ENCODE assay signal across 20 cellular contexts in the genomic region with DNA sequence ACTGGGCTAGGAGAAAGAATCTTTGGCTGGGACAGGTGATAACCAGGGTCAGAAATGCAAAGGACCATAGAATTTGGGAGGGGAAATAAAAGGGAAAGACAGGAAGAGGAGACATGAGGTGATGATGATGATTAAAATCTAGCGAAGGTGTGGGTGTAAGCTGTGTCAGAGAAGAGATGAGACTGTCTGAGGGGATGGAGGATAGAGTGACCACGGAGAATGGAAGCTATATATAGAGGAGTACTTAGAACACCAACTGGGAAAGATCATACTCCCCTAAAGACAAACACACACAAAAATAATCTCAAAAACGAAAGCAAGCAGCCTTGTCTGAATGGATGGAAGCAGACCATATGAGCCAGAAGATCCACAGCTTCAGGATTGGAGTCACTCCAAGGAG.
"Had no signal": no experiment of that assay in that cellular context is flagged by ENCODE, and none has a peak within 500 bp of the region (broad histone marks: within the 10 kb centered on the region; RNA-seq: fewer than 3 reads in every experiment).

No MANE protein-coding gene starts in this region.

- H3K27me3 ChIP-seq: esophagus muscularis mucosa, gastrocnemius medialis, heart right ventricle, neural progenitor cell, ovary, right atrium auricular region, sigmoid colon had no signal

- H3K4me1 Mint-ChIP-seq: natural killer cell had no signal

- H3K4me2 ChIP-seq: neural progenitor cell had no signal

- H3K4me1 ChIP-seq: esophagus muscularis mucosa, right atrium auricular region, sigmoid colon had no signal

- H3K27ac Mint-ChIP-seq: natural killer cell; neural progenitor cell; stimulated activated naive B cell treated with anti-CD40 and anti-IgM and Interleukin-4, amounts not matched to agents 10 μg/mL and 1 μg/mL and 100 μg/mL, for 72 hours had no signal

- DNase-seq: effector memory CD4-positive, alpha-beta T cell; gastrocnemius medialis; heart right ventricle; hypothalamus; islet precursor cell; mammary epithelial cell; mucosa of descending colon; natural killer cell; nucleus accumbens; ovary; sigmoid colon; small intestine; stimulated activated CD4-positive, alpha-beta T cell treated with anti-CD3 and anti-CD28 coated beads, Interleukin-4, amount 100 ng/mL, for 24 hours; stimulated activated naive B cell treated with anti-CD40 and anti-IgM and Interleukin-4, amounts not matched to agents 10 μg/mL and 1 μg/mL and 100 μg/mL, for 72 hours; trophoblast cell had no signal

- H3K9ac ChIP-seq: neural progenitor cell had no signal

- H3K4me3 Mint-ChIP-seq: natural killer cell; neural progenitor cell; stimulated activated naive B cell treated with anti-CD40 and anti-IgM and Interleukin-4, amounts not matched to agents 10 μg/mL and 1 μg/mL and 100 μg/mL, for 72 hours had no signal

- H3K27ac ChIP-seq: epithelial cell of prostate, esophagus muscularis mucosa, gastrocnemius medialis, heart right ventricle, neural progenitor cell, ovary, right atrium auricular region, sigmoid colon had no signal

- H2AFZ ChIP-seq: neural progenitor cell had no signal

- H3K9me3 ChIP-seq: esophagus muscularis mucosa, gastrocnemius medialis, mucosa of descending colon, ovary, right atrium auricular region, sigmoid colon had no signal

- H3K36me3 Mint-ChIP-seq: natural killer cell, neural progenitor cell had no signal

- ATAC-seq: gastrocnemius medialis; heart right ventricle; left lobe of liver; mucosa of descending colon; natural killer cell; stimulated activated naive B cell treated with anti-CD40 and anti-IgM and Interleukin-4, amounts not matched to agents 10 μg/mL and 1 μg/mL and 100 μg/mL, for 72 hours had no signal

- H3K9me3 Mint-ChIP-seq: natural killer cell, neural progenitor cell had no signal

- H3K36me3 ChIP-seq: esophagus muscularis mucosa, gastrocnemius medialis, heart right ventricle, neural progenitor cell, ovary, right atrium auricular region, sigmoid colon had no signal

- H3K4me3 ChIP-seq: esophagus muscularis mucosa, gastrocnemius medialis, heart right ventricle, mucosa of descending colon, neural progenitor cell, ovary, right atrium auricular region, sigmoid colon had no signal
